26 cellular contexts compared by ENCODE assay signal in genomic region chr10:99720387-99720786, GRCh38.
"Had no signal": no experiment of that assay in that cellular context is flagged by ENCODE, and none has a peak within 500 bp of the region (broad histone marks: within the 10 kb centered on the region; RNA-seq: fewer than 3 reads in every experiment).

No MANE protein-coding gene starts in this region.

- H3K27ac ChIP-seq: left ventricle myocardium inferior, pancreas, prostate gland, right lobe of liver, tibial nerve, upper lobe of left lung, vagina had no signal

- DNase-seq: hypothalamus; immature natural killer cell; kidney; left ventricle myocardium inferior; mesendoderm; midbrain; mucosa of descending colon; naive thymus-derived CD4-positive, alpha-beta T cell; pancreas; posterior cingulate gyrus; right lobe of liver; stimulated activated CD4-positive, alpha-beta T cell treated with anti-CD3 and anti-CD28 coated beads, Interleukin-1b, Interleukin-23, amount 100 ng/mL, for 48 hours; stimulated activated CD4-positive, alpha-beta T cell treated with anti-CD3 and anti-CD28 coated beads, Interleukin-2, amount 100 ng/mL, for 48 hours; stimulated activated CD4-positive, alpha-beta T cell treated with anti-CD3 and anti-CD28 coated beads, Interleukin-4, amount 100 ng/mL, for 4 hours; stimulated activated CD8-positive, alpha-beta memory T cell treated with anti-CD3 and anti-CD28 coated beads, Interleukin-4, amount 100 ng/mL, for 48 hours; stimulated activated naive CD4-positive, alpha-beta T cell treated with Interleukin-2 at 50 U/mL for 16 hours; stimulated activated naive CD8-positive, alpha-beta T cell treated with anti-CD3 and anti-CD28 coated beads, Interleukin-15, amount 100 ng/mL, for 72 hours; substantia nigra; upper lobe of left lung had no signal

- H3K4me1 Mint-ChIP-seq: immature natural killer cell; stimulated activated naive CD8-positive, alpha-beta T cell treated with anti-CD3 and anti-CD28 coated beads, Interleukin-15, amount 100 ng/mL, for 72 hours had no signal

- H3K9me3 Mint-ChIP-seq: immature natural killer cell; naive thymus-derived CD4-positive, alpha-beta T cell; natural killer cell treated with Interleukin-12 subunit alpha and Interleukin-12 subunit beta and Interleukin-15 and Interleukin-18, amount 100 ng/mL, for 72 hours; stimulated activated memory B cell treated with anti-CD40 and anti-IgM and Interleukin-4, amounts not matched to agents 10 μg/mL and 1 μg/mL and 100 μg/mL, for 72 hours; stimulated activated naive CD8-positive, alpha-beta T cell treated with anti-CD3 and anti-CD28 coated beads, Interleukin-15, amount 100 ng/mL, for 72 hours had no signal

- H3K9me3 ChIP-seq: left ventricle myocardium inferior, mucosa of descending colon, pancreas, prostate gland, right lobe of liver, tibial nerve, upper lobe of left lung, vagina had no signal

- H3K27me3 Mint-ChIP-seq: naive thymus-derived CD4-positive, alpha-beta T cell; natural killer cell treated with Interleukin-12 subunit alpha and Interleukin-12 subunit beta and Interleukin-15 and Interleukin-18, amount 100 ng/mL, for 72 hours; stimulated activated memory B cell treated with anti-CD40 and anti-IgM and Interleukin-4, amounts not matched to agents 10 μg/mL and 1 μg/mL and 100 μg/mL, for 72 hours; stimulated activated naive CD8-positive, alpha-beta T cell treated with anti-CD3 and anti-CD28 coated beads, Interleukin-15, amount 100 ng/mL, for 72 hours had no signal

- H3K4me1 ChIP-seq: pancreas, prostate gland, right lobe of liver, tibial nerve, upper lobe of left lung, vagina had no signal

- H3K4me3 ChIP-seq: left ventricle myocardium inferior, lung, mucosa of descending colon, pancreas, prostate gland, right lobe of liver, smooth muscle cell, tibial nerve, upper lobe of left lung, vagina had no signal

- H3K27me3 ChIP-seq: pancreas, right lobe of liver, tibial nerve, upper lobe of left lung, vagina had no signal

- H3K4me3 Mint-ChIP-seq: immature natural killer cell; naive thymus-derived CD4-positive, alpha-beta T cell; natural killer cell treated with Interleukin-12 subunit alpha and Interleukin-12 subunit beta and Interleukin-15 and Interleukin-18, amount 100 ng/mL, for 72 hours; stimulated activated memory B cell treated with anti-CD40 and anti-IgM and Interleukin-4, amounts not matched to agents 10 μg/mL and 1 μg/mL and 100 μg/mL, for 72 hours; stimulated activated naive CD8-positive, alpha-beta T cell treated with anti-CD3 and anti-CD28 coated beads, Interleukin-15, amount 100 ng/mL, for 72 hours had no signal

- H3K27ac Mint-ChIP-seq: immature natural killer cell; naive thymus-derived CD4-positive, alpha-beta T cell; natural killer cell treated with Interleukin-12 subunit alpha and Interleukin-12 subunit beta and Interleukin-15 and Interleukin-18, amount 100 ng/mL, for 72 hours; stimulated activated memory B cell treated with anti-CD40 and anti-IgM and Interleukin-4, amounts not matched to agents 10 μg/mL and 1 μg/mL and 100 μg/mL, for 72 hours; stimulated activated naive CD8-positive, alpha-beta T cell treated with anti-CD3 and anti-CD28 coated beads, Interleukin-15, amount 100 ng/mL, for 72 hours had no signal

- ATAC-seq: mucosa of descending colon; naive thymus-derived CD4-positive, alpha-beta T cell; natural killer cell treated with Interleukin-12 subunit alpha and Interleukin-12 subunit beta and Interleukin-15 and Interleukin-18, amount 100 ng/mL, for 72 hours; pancreas; right lobe of liver; stimulated activated memory B cell treated with anti-CD40 and anti-IgM and Interleukin-4, amounts not matched to agents 10 μg/mL and 1 μg/mL and 100 μg/mL, for 72 hours; stimulated activated naive CD8-positive, alpha-beta T cell treated with anti-CD3 and anti-CD28 coated beads, Interleukin-15, amount 100 ng/mL, for 72 hours had no signal
